8 cellular contexts compared by ENCODE assay signal in genomic region chr6:80605165-80605989, GRCh38.
A peak's percentile ranks its signal among the peaks of the same experiment; 100 is the strongest.
DNase-seq lines count a peak whose midpoint lies in the region; ATAC-seq and TF ChIP-seq lines count a peak whose summit lies in the region.

No MANE protein-coding gene starts in this region.

- intact Hi-C loops in activated CD4-positive, alpha-beta T cell treated with anti-CD3 and anti-CD28 coated beads, Interleukin-2, amount 10 ng/mL, durations not matched to agents 24 days and 14 days (cut with micrococcal nuclease) = loop anchor here (2.0 kb wide), 1 partner anchor 1149 kb away; no protein-coding TSS in a partner anchor

- DNase-seq in EH (ENCODE audit: low read depth) (peak; percentile 58), H9 (no peak), NCI-H748 (lab: John Stamatoyannopoulos, UW; ENCODE audit: unreplicated experiment) (peak; percentile 48), chondrocyte (ENCODE audit: low spot score) (no peak), midbrain (lab: John Stamatoyannopoulos, UW) (peak; percentile 21), NCI-H187 treated with DMSO at 0.1 percent for 48 hours (lab: John Stamatoyannopoulos, UW) (no peak)
- DNase-seq in stimulated activated naive CD8-positive, alpha-beta T cell treated with anti-CD3 and anti-CD28 coated beads, Interleukin-15, amount 100 ng/mL, for 72 hours = no peak
- no peak for DNase-seq in activated CD4-positive, alpha-beta T cell treated with anti-CD3 and anti-CD28 coated beads, Interleukin-2, amount 10 ng/mL, durations not matched to agents 24 days and 14 days

- no peak overlapping the region for H3K9ac ChIP-seq in H9 (ENCODE audit: extremely low read depth, insufficient read length, low read length)

- no peak overlapping the region for H3K4me3 Mint-ChIP-seq in H9
- H3K4me3 Mint-ChIP-seq in chondrocyte (ENCODE audit: unreplicated experiment) = no peak overlapping the region
- no peak overlapping the region for H3K4me3 Mint-ChIP-seq in stimulated activated naive CD8-positive, alpha-beta T cell treated with anti-CD3 and anti-CD28 coated beads, Interleukin-15, amount 100 ng/mL, for 72 hours
- no peak overlapping the region for H3K4me3 Mint-ChIP-seq in activated CD4-positive, alpha-beta T cell treated with anti-CD3 and anti-CD28 coated beads, Interleukin-2, amount 10 ng/mL, durations not matched to agents 24 days and 14 days

- peaks cover 4 to 7% of the 10 kb centered on the region in 2 experiments for H3K4me1 Mint-ChIP-seq in H9
- H3K4me1 Mint-ChIP-seq in chondrocyte (ENCODE audit: low read depth) = peaks cover 42% of the 10 kb centered on the region
- no peaks in the 10 kb centered on the region for H3K4me1 Mint-ChIP-seq in stimulated activated naive CD8-positive, alpha-beta T cell treated with anti-CD3 and anti-CD28 coated beads, Interleukin-15, amount 100 ng/mL, for 72 hours
- no peaks in the 10 kb centered on the region for H3K4me1 Mint-ChIP-seq in activated CD4-positive, alpha-beta T cell treated with anti-CD3 and anti-CD28 coated beads, Interleukin-2, amount 10 ng/mL, durations not matched to agents 24 days and 14 days

- no peak overlapping the region for H4K8ac ChIP-seq in H9 (replicated peaks; ENCODE audit: insufficient read length, low read depth, low read length)

- no peak overlapping the region for H3K27ac ChIP-seq in H9 (ENCODE audit: insufficient read length, low read depth, low read length)

- no peak overlapping the region for H2AK5ac ChIP-seq in H9 (ENCODE audit: insufficient read length, low read length)

- no peak overlapping the region for H2BK5ac ChIP-seq in H9 (ENCODE audit: insufficient read length, low read length)

- no peak overlapping the region for H2AFZ ChIP-seq in H9 (ENCODE audit: low read length)

- H3T11ph ChIP-seq in H9 (ENCODE audit: low read length) = no peak overlapping the region

- H2BK20ac ChIP-seq in H9 (ENCODE audit: low read depth, low read length, poor library complexity, severe bottlenecking) = no peak overlapping the region

- no peaks in the 10 kb centered on the region for H3K4me1 ChIP-seq in H9 (ENCODE audit: insufficient read depth, low read length)

- no peak overlapping the region for H2BK15ac ChIP-seq in H9 (ENCODE audit: low read depth, low read length)

- no peaks in the 10 kb centered on the region for H3K23me2 ChIP-seq in H9 (ENCODE audit: insufficient read length, low read depth, low read length, poor library complexity, severe bottlenecking)

- H3K27me3 ChIP-seq in H9 (ENCODE audit: insufficient read depth, low read length) = no peaks in the 10 kb centered on the region

- no peak overlapping the region for H3K18ac ChIP-seq in H9 (ENCODE audit: insufficient read length, low read depth, low read length)

- H3K14ac ChIP-seq in H9 (ENCODE audit: insufficient read depth, low read length) = no peak overlapping the region

- H4K5ac ChIP-seq in H9 (ENCODE audit: insufficient read length, low read depth, low read length) = no peak overlapping the region

- no CpG with 5 or more reads among the region's 4 CpGs for WGBS in H9 (ENCODE audit: extremely low coverage, insufficient read length, low lambda C conversion rate)

- TF ChIP-seq CTCF in H9 (conservative IDR thresholded peaks at IDR 0.05) (peak; percentile 78), chondrocyte (IDR thresholded peaks at IDR 0.05) (peak; percentile 90)

- ATAC-seq in stimulated activated naive CD8-positive, alpha-beta T cell treated with anti-CD3 and anti-CD28 coated beads, Interleukin-15, amount 100 ng/mL, for 72 hours = no peak

- H3K4ac ChIP-seq in H9 (ENCODE audit: low read depth, low read length) = no peak overlapping the region

- no peaks in the 10 kb centered on the region for H3K9me3 ChIP-seq in H9 (ENCODE audit: control insufficient read depth, low read depth, low read length)

- H3K27ac Mint-ChIP-seq in H9 (no peak overlapping the region), chondrocyte (ENCODE audit: unreplicated experiment) (no peak overlapping the region)
- no peak overlapping the region for H3K27ac Mint-ChIP-seq in stimulated activated naive CD8-positive, alpha-beta T cell treated with anti-CD3 and anti-CD28 coated beads, Interleukin-15, amount 100 ng/mL, for 72 hours
- H3K27ac Mint-ChIP-seq in activated CD4-positive, alpha-beta T cell treated with anti-CD3 and anti-CD28 coated beads, Interleukin-2, amount 10 ng/mL, durations not matched to agents 24 days and 14 days = no peak overlapping the region

- H3K79me1 ChIP-seq in H9 (ENCODE audit: insufficient read depth, low read depth, low read length, poor library complexity, severe bottlenecking) = no peaks in the 10 kb centered on the region

- H3K36me3 Mint-ChIP-seq in H9 (ENCODE audit: insufficient read depth in 1 of 3, low read depth in 3 of 3) = no peaks in the 10 kb centered on the region
- H3K36me3 Mint-ChIP-seq in chondrocyte (ENCODE audit: low read depth) = peaks cover 5% of the 10 kb centered on the region
- no peaks in the 10 kb centered on the region for H3K36me3 Mint-ChIP-seq in activated CD4-positive, alpha-beta T cell treated with anti-CD3 and anti-CD28 coated beads, Interleukin-2, amount 10 ng/mL, durations not matched to agents 24 days and 14 days (ENCODE audit: low read depth)

- no peaks in the 10 kb centered on the region for H3K9me3 Mint-ChIP-seq in H9
- H3K9me3 Mint-ChIP-seq in chondrocyte (ENCODE audit: low read depth) = peaks cover 17% of the 10 kb centered on the region
- no peaks in the 10 kb centered on the region for H3K9me3 Mint-ChIP-seq in stimulated activated naive CD8-positive, alpha-beta T cell treated with anti-CD3 and anti-CD28 coated beads, Interleukin-15, amount 100 ng/mL, for 72 hours
- no peaks in the 10 kb centered on the region for H3K9me3 Mint-ChIP-seq in activated CD4-positive, alpha-beta T cell treated with anti-CD3 and anti-CD28 coated beads, Interleukin-2, amount 10 ng/mL, durations not matched to agents 24 days and 14 days

- H3K23ac ChIP-seq in H9 (ENCODE audit: insufficient read length, low read depth, low read length) = no peak overlapping the region

- H2BK120ac ChIP-seq in H9 (ENCODE audit: low read depth, low read length, poor library complexity, severe bottlenecking) = no peak overlapping the region

- no peak overlapping the region for H3K56ac ChIP-seq in H9 (ENCODE audit: insufficient read length, low read depth, low read length)

- H3K4me2 ChIP-seq in H9 (ENCODE audit: insufficient read depth, insufficient read length, low read length) = no peak overlapping the region

- no peak overlapping the region for H2BK12ac ChIP-seq in H9 (ENCODE audit: insufficient read length, low read depth, low read length)

- no peaks in the 10 kb centered on the region for H4K20me1 ChIP-seq in H9 (ENCODE audit: control insufficient read depth, insufficient read depth, insufficient read length)

- H3K79me2 ChIP-seq in H9 (ENCODE audit: insufficient read depth, low read length) = no peaks in the 10 kb centered on the region

- H3K27me3 Mint-ChIP-seq in H9 (ENCODE audit: low read depth) (no peaks in the 10 kb centered on the region), chondrocyte (ENCODE audit: low read depth) (peaks cover 16% of the 10 kb centered on the region)
- H3K27me3 Mint-ChIP-seq in stimulated activated naive CD8-positive, alpha-beta T cell treated with anti-CD3 and anti-CD28 coated beads, Interleukin-15, amount 100 ng/mL, for 72 hours = peaks cover 37% of the 10 kb centered on the region
- no peaks in the 10 kb centered on the region for H3K27me3 Mint-ChIP-seq in activated CD4-positive, alpha-beta T cell treated with anti-CD3 and anti-CD28 coated beads, Interleukin-2, amount 10 ng/mL, durations not matched to agents 24 days and 14 days

- H4K91ac ChIP-seq in H9 (ENCODE audit: insufficient read length, low read depth, low read length) = no peak overlapping the region

Comparison
In these comparisons a context has a peak if more than half of its experiments do, and no peak if none do; other contexts are left out.
1. DNase-seq: peak in EH (single experiment), NCI-H748 (single experiment) and midbrain (single experiment); none in H9 (single experiment), chondrocyte (single experiment), stimulated activated naive CD8-positive, alpha-beta T cell treated with anti-CD3 and anti-CD28 coated beads, Interleukin-15, amount 100 ng/mL, for 72 hours (0 of 2), NCI-H187 treated with DMSO at 0.1 percent for 48 hours (single experiment) and activated CD4-positive, alpha-beta T cell treated with anti-CD3 and anti-CD28 coated beads, Interleukin-2, amount 10 ng/mL, durations not matched to agents 24 days and 14 days (single experiment).